16 cellular contexts compared by ENCODE assay signal in genomic region chr14:35258420-35258819, GRCh38.
"Had no signal": no experiment of that assay in that cellular context is flagged by ENCODE, and none has a peak within 500 bp of the region (broad histone marks: within the 10 kb centered on the region; RNA-seq: fewer than 3 reads in every experiment).

No MANE protein-coding gene starts in this region.

- H3K4me3 ChIP-seq: breast epithelium, hepatocyte, prostate gland, right lobe of liver, thoracic aorta, transverse colon had no signal

- DNase-seq: endodermal cell; foreskin keratinocyte; head of caudate nucleus; left colon; naive thymus-derived CD8-positive, alpha-beta T cell; nucleus accumbens; right lobe of liver; stimulated activated CD4-positive, alpha-beta T cell treated with anti-CD3 and anti-CD28 coated beads, Interleukin-4, amount 100 ng/mL, for 4 hours; stimulated activated naive B cell treated with anti-CD40 and anti-IgM and Interleukin-4, amounts not matched to agents 10 μg/mL and 1 μg/mL and 100 μg/mL, for 72 hours; stimulated activated naive CD8-positive, alpha-beta T cell treated with anti-CD3 and anti-CD28 coated beads, Interleukin-15, amount 100 ng/mL, for 72 hours; transverse colon had no signal

- H3K27me3 ChIP-seq: breast epithelium, foreskin keratinocyte, hepatocyte, right lobe of liver, transverse colon had no signal

- ATAC-seq: foreskin keratinocyte; left colon; naive thymus-derived CD8-positive, alpha-beta T cell; right lobe of liver; stimulated activated naive B cell treated with anti-CD40 and anti-IgM and Interleukin-4, amounts not matched to agents 10 μg/mL and 1 μg/mL and 100 μg/mL, for 72 hours; stimulated activated naive CD8-positive, alpha-beta T cell treated with anti-CD3 and anti-CD28 coated beads, Interleukin-15, amount 100 ng/mL, for 72 hours had no signal

- H3K4me1 ChIP-seq: breast epithelium, parathyroid adenoma, prostate gland, right lobe of liver, transverse colon had no signal

- H3K36me3 ChIP-seq: breast epithelium, prostate gland, right lobe of liver, thoracic aorta, transverse colon had no signal

- H3K9me3 ChIP-seq: breast epithelium, prostate gland, right lobe of liver, thoracic aorta, transverse colon had no signal

- H3K27ac ChIP-seq: breast epithelium, foreskin keratinocyte, hepatocyte, parathyroid adenoma, prostate gland, right lobe of liver, thoracic aorta, transverse colon had no signal
